8 cellular contexts compared by ENCODE assay signal in genomic region chr12:5630101-5630500, GRCh38.
"Had no signal": no experiment of that assay in that cellular context is flagged by ENCODE, and none has a peak within 500 bp of the region (broad histone marks: within the 10 kb centered on the region; RNA-seq: fewer than 3 reads in every experiment).

No MANE protein-coding gene starts in this region.

- FAIRE-seq: HepG2, HTR-8/SVneo had no signal

- H3K27ac ChIP-seq: HL-60, KMS-11 had no signal

- H3K9ac ChIP-seq: KMS-11 had no signal

- DNase-seq: IMR-90, Karpas-422, KBM-7, KG1 had no signal

- H3K4me2 ChIP-seq: KMS-11 had no signal

- ATAC-seq: HepG2 had no signal
